In the genomic region with DNA sequence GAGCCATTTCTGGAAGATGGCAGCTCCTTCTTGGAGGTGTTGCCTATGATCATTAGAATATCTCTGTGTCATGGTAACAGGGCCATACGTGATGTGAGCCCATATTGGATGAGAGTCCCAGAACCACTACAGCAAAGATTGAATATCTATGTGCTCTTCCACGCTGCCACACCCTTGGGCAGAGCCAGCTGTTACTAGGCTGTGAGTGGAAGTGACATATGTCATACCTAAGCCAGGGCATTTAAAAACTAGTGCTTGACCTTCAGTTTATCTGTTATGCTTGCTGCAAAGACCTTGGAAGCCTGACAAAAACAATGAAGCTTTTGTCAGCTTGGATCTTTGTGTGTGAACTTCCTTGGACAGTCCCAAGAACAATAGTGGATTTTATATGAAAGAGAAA, we compare ENCODE assay signal across 15 cellular contexts.
"Had no signal": no experiment of that assay in that cellular context is flagged by ENCODE, and none has a peak within 500 bp of the region (broad histone marks: within the 10 kb centered on the region; RNA-seq: fewer than 3 reads in every experiment).

No MANE protein-coding gene starts in this region.

- H3K36me3 ChIP-seq: brain microvascular endothelial cell, gastroesophageal sphincter, left lung had no signal

- ATAC-seq: gastroesophageal sphincter; left lung; natural killer cell treated with Interleukin-12 subunit alpha and Interleukin-12 subunit beta and Interleukin-15 and Interleukin-18, amount 100 ng/mL, for 72 hours had no signal

- H3K79me2 ChIP-seq: hepatocyte had no signal

- H3K4me2 ChIP-seq: hepatocyte, smooth muscle cell had no signal

- H2AFZ ChIP-seq: hepatocyte had no signal

- DNase-seq: activated CD4-positive, alpha-beta T cell treated with anti-CD3 and anti-CD28 coated beads, Interleukin-2, amount 50 U/mL, for 1 hour; activated CD4-positive, CD25-positive, alpha-beta regulatory T cell; activated CD8-positive, alpha-beta memory T cell treated with anti-CD3 and anti-CD28 coated beads for 24 hours; anterior cingulate cortex; brain microvascular endothelial cell; cerebellar nuclear complex; left lung; mesenchymal stem cell; nucleus accumbens; right cardiac atrium had no signal

- H3K4me3 ChIP-seq: gastroesophageal sphincter, hepatocyte, left lung, smooth muscle cell had no signal

- H3K27ac ChIP-seq: brain microvascular endothelial cell, gastroesophageal sphincter, hepatocyte, left lung had no signal

- FAIRE-seq: keratinocyte had no signal

- H3K4me1 ChIP-seq: gastroesophageal sphincter, left lung had no signal

- H3K27me3 ChIP-seq: brain microvascular endothelial cell, gastroesophageal sphincter, hepatocyte, left lung had no signal

- H3K9me3 ChIP-seq: gastroesophageal sphincter, left lung had no signal
